Comparison of ENCODE assay signal across 8 cellular contexts in the genomic region with DNA sequence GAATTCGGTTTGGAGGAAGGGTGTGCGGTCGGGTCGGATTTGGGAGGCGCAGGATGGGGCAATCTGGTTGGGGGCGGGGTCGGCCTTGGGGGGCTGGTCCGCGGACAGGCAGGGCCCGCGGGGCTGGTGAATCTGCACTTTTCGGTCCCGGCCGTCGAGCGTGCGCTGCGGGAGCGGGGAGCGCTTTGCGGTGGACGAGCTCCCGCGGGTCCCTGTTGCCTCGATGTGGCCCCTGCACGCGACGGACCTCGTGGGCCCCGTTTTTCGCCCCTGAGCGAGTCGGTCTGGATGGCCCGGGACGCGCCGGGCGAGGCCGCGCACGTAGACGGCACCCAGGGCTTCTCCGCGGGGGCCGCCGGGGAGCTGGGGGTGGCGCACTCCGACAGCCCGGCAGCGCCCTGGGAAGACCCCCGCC. TPM values are rescaled to one million over a fixed set of nuclear protein-coding genes. Genes with fewer than 3 reads are reported as not detected.
DNase-seq lines count a peak whose midpoint lies in the region; ATAC-seq and TF ChIP-seq lines count a peak whose summit lies in the region.

No MANE protein-coding gene starts in this region.

- no peak for TF ChIP-seq CTCF in vagina (IDR thresholded peaks at IDR 0.05)

- peak overlapping the region; percentile 91 to 99 for H3K9ac ChIP-seq in mucosa of rectum (ENCODE audit: low read depth in 1 of 2, low read length in 2 of 2)

- no peaks in the 10 kb centered on the region for H3K9me3 ChIP-seq in mucosa of rectum (ENCODE audit: control insufficient read depth in 2 of 2, low read length in 2 of 2)
- H3K9me3 ChIP-seq in vagina, result no peaks in the 10 kb centered on the region

- ATAC-seq in SK-N-SH treated with all-trans-retinoic acid at 6 μM for 48 hours, result peak; percentile 2; the same call in 1 of the 3 replicates

- no peaks in the 10 kb centered on the region for H3K27me3 ChIP-seq in mucosa of rectum (ENCODE audit: control insufficient read depth in 2 of 2, insufficient read depth in 2 of 2, low read length in 2 of 2)
- H3K27me3 ChIP-seq in vagina, result no peaks in the 10 kb centered on the region

- H3K27ac ChIP-seq in mucosa of rectum (ENCODE audit: low read depth in 2 of 2, low read length in 2 of 2) (peak overlapping the region; percentile 97 to 99), vagina (peak overlapping the region; percentile 99)

- peak; percentile 73 for DNase-seq in GM03348 (ENCODE audit: low spot score)
- DNase-seq in effector CD8-positive, alpha-beta T cell (lab: John Stamatoyannopoulos, UW), result peak; percentile 41
- DNase-seq in vagina (ENCODE audit: extremely low spot score in 2 of 2), result no peak
- DNase-seq in NCI-H510A (lab: John Stamatoyannopoulos, UW), result no peak
- DNase-seq in DMS114 treated with DMSO at 0.1 percent for 48 hours (lab: John Stamatoyannopoulos, UW; ENCODE audit: unreplicated experiment), result no peak
- DNase-seq in GM19238 (ENCODE audit: insufficient read length, low spot score), result no peak

- H3K4me3 ChIP-seq in mucosa of rectum (ENCODE audit: low read length in 2 of 2) (peak overlapping the region; percentile 91 to 98), vagina (peak overlapping the region; percentile 99 to 100)

- H3K4me1 ChIP-seq in mucosa of rectum (ENCODE audit: control insufficient read depth in 2 of 2, insufficient read depth in 2 of 2, low read length in 2 of 2) (peaks cover 41 to 48% of the 10 kb centered on the region in 2 donors), vagina (peaks cover 52% of the 10 kb centered on the region)

- TF ChIP-seq POLR2A in vagina (IDR thresholded peaks at IDR 0.05), result no peak

- intact Hi-C loops in vagina (cut with DNase I), result loop anchor here (1.0 to 5.0 kb wide), 2 partner anchors 34 to 108 kb away; a partner anchor contains a TSS

- H3K36me3 ChIP-seq in mucosa of rectum (ENCODE audit: control insufficient read depth in 2 of 2, insufficient read depth in 2 of 2, low read length in 2 of 2) (peaks cover 11 to 16% of the 10 kb centered on the region in 2 donors), vagina (peaks cover 0 to 22% of the 10 kb centered on the region in 2 donors)

TF ChIP-seq in SK-N-SH treated with all-trans-retinoic acid at 6 μM for 48 hours, 23 proteins besides CTCF, POLR2A, EP300 and RAD21:
- TF ChIP-seq ISL1 (CRISPR knock-in tag; IDR thresholded peaks at IDR 0.05), result no peak
- no peak for TF ChIP-seq SNAI2 (CRISPR knock-in tag; IDR thresholded peaks at IDR 0.05)
- TF ChIP-seq, protein P1, sequence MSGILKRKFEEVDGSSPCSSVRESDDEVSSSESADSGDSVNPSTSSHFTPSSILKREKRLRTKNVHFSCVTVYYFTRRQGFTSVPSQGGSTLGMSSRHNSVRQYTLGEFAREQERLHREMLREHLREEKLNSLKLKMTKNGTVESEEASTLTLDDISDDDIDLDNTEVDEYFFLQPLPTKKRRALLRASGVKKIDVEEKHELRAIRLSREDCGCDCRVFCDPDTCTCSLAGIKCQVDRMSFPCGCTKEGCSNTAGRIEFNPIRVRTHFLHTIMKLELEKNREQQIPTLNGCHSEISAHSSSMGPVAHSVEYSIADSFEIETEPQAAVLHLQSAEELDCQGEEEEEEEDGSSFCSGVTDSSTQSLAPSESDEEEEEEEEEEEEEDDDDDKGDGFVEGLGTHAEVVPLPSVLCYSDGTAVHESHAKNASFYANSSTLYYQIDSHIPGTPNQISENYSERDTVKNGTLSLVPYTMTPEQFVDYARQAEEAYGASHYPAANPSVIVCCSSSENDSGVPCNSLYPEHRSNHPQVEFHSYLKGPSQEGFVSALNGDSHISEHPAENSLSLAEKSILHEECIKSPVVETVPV (CRISPR knock-in tag; IDR thresholded peaks at IDR 0.05), result no peak
- TF ChIP-seq, protein P2, sequence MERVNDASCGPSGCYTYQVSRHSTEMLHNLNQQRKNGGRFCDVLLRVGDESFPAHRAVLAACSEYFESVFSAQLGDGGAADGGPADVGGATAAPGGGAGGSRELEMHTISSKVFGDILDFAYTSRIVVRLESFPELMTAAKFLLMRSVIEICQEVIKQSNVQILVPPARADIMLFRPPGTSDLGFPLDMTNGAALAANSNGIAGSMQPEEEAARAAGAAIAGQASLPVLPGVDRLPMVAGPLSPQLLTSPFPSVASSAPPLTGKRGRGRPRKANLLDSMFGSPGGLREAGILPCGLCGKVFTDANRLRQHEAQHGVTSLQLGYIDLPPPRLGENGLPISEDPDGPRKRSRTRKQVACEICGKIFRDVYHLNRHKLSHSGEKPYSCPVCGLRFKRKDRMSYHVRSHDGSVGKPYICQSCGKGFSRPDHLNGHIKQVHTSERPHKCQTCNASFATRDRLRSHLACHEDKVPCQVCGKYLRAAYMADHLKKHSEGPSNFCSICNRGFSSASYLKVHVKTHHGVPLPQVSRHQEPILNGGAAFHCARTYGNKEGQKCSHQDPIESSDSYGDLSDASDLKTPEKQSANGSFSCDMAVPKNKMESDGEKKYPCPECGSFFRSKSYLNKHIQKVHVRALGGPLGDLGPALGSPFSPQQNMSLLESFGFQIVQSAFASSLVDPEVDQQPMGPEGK (CRISPR knock-in tag; IDR thresholded peaks at IDR 0.05; ENCODE audit: borderline replicate concordance), result no peak
- no peak for TF ChIP-seq ZC3H10 (CRISPR knock-in tag; IDR thresholded peaks at IDR 0.05)
- no peak for TF ChIP-seq ESRRG (CRISPR knock-in tag; IDR thresholded peaks at IDR 0.05)
- TF ChIP-seq, protein P3, sequence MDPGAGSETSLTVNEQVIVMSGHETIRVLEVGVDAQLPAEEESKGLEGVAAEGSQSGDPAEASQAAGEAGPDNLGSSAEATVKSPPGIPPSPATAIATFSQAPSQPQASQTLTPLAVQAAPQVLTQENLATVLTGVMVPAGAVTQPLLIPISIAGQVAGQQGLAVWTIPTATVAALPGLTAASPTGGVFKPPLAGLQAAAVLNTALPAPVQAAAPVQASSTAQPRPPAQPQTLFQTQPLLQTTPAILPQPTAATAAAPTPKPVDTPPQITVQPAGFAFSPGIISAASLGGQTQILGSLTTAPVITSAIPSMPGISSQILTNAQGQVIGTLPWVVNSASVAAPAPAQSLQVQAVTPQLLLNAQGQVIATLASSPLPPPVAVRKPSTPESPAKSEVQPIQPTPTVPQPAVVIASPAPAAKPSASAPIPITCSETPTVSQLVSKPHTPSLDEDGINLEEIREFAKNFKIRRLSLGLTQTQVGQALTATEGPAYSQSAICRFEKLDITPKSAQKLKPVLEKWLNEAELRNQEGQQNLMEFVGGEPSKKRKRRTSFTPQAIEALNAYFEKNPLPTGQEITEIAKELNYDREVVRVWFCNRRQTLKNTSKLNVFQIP (CRISPR knock-in tag; IDR thresholded peaks at IDR 0.05; ENCODE audit: borderline replicate concordance, low read depth), result no peak
- TF ChIP-seq TCF4 (CRISPR knock-in tag; IDR thresholded peaks at IDR 0.05; ENCODE audit: borderline replicate concordance), result no peak
- TF ChIP-seq ZNF70 (CRISPR knock-in tag; IDR thresholded peaks at IDR 0.05), result no peak
- no peak for TF ChIP-seq ZNF565 (CRISPR knock-in tag; conservative IDR thresholded peaks at IDR 0.05; ENCODE audit: low read depth)
- no peak for TF ChIP-seq ZNF8 (CRISPR knock-in tag; IDR thresholded peaks at IDR 0.05)

RNA-seq across cellular contexts. Expression of a gene that starts 11.8 kb away (rescaled TPM):
- total RNA-seq in vagina, result 2.0 TPM

RNA-seq across cellular contexts. Expression of a gene that starts 13.9 kb away (rescaled TPM):
- total RNA-seq in vagina, result not detected

RNA-seq across cellular contexts. Expression of a gene that starts 21.0 kb away (rescaled TPM):
- total RNA-seq in vagina, result 2.7 TPM

RNA-seq across cellular contexts. Expression of a gene that starts 33.5 kb away (rescaled TPM):
- total RNA-seq in vagina, result 71.2 TPM

RNA-seq across cellular contexts. Expression of a gene that starts 34.0 kb away (rescaled TPM):
- total RNA-seq in vagina, result 30.7 TPM

Comparison
In these comparisons a context has a peak if more than half of its experiments do, and no peak if none do; other contexts are left out.
1. DNase-seq: peak in GM03348 (single experiment) and effector CD8-positive, alpha-beta T cell (single experiment); none in vagina (0 of 2), NCI-H510A (single experiment), DMS114 treated with DMSO at 0.1 percent for 48 hours (single experiment) and GM19238 (single experiment).